ENCODE assay signal across 16 cellular contexts in the genomic region with DNA sequence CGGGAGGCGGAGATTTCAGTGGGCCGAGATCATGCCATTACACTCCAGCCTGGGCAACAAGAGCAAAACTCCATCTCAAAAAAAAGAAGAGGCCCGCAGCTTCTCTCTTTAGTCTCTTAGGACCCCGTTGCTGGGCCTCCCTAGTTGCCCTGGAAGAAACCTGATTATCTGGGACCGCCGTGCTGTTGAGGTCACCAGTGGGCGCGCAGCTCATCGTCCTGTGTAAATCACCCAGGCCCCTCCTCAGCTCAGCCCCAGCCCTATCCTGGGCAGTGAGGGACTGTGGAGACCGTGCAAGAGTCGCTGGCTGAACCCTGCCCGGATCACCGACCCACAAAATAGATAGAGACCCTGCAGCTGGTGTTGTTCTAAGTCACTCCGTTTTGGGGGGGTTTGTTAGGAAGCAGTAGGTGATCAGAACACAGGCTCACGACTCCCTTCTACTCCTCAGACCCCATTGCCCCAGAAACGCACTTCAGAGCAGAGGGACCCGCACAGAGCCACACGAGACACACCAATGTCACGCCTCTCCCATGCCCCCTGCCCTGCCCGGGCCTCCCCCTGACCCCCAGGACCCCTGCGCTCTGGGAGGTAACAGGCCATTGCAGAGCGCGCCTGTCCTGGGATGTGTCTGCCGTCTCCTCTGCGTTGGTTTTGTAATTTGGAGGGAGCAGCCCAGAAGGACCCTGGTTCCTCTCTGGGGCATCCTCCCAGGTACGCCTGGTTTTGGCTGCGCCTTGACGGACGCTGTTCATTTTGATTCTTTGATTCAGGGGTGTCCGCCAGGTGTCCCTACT.
A peak's percentile ranks its signal among the peaks of the same experiment; 100 is the strongest.
DNase-seq lines count a peak whose midpoint lies in the region; ATAC-seq, FAIRE-seq and TF ChIP-seq lines count a peak whose summit lies in the region.
"Had no signal": no experiment of that assay in that cellular context is flagged by ENCODE, and none has a peak within 500 bp of the region (broad histone marks: within the 10 kb centered on the region; RNA-seq: fewer than 3 reads in every experiment).

No MANE protein-coding gene starts in this region.

- no peak for TF ChIP-seq POLR2A in GM12892 (IDR thresholded peaks at IDR 0.05; ENCODE audit: low read depth, low read length)

- H3K27ac ChIP-seq in RWPE2 (ENCODE audit: poor library complexity, severe bottlenecking) = no peak overlapping the region
- H3K27ac ChIP-seq: C4-2B had no signal

- no peaks in the 10 kb centered on the region for H3K36me3 ChIP-seq in RWPE2 (ENCODE audit: low read depth)

- no peaks in the 10 kb centered on the region for H3K4me1 ChIP-seq in RWPE2 (ENCODE audit: insufficient read depth, poor library complexity, severe bottlenecking)

- no peaks in the 10 kb centered on the region for H3K9me3 ChIP-seq in RWPE2 (ENCODE audit: severe bottlenecking)

- ATAC-seq in Right ventricle myocardium superior (ENCODE audit: poor library complexity) (no peak), left ventricle myocardium superior (no peak), RWPE2 (ENCODE audit: low read depth) (no peak), HG03097 (IDR thresholded peaks at IDR 0.05; ENCODE audit: low FRiP score, unreplicated experiment) (no peak)
- ATAC-seq: GM23338, HCT116 had no signal

- peaks cover 3% of the 10 kb centered on the region for H3K27me3 ChIP-seq in RWPE2 (ENCODE audit: insufficient read depth, poor library complexity, severe bottlenecking)

- TF ChIP-seq CTCF in RWPE2 (IDR thresholded peaks at IDR 0.05; ENCODE audit: poor library complexity, severe bottlenecking) = no peak

- FAIRE-seq in urothelium cell line (lab: Jason Lieb, UNC) (peak; percentile 74), GM12892 (lab: Jason Lieb, UNC) (no peak)
- FAIRE-seq: H54 had no signal

- H3K4me3 ChIP-seq in RWPE2 (ENCODE audit: severe bottlenecking) = no peak overlapping the region
- H3K4me3 ChIP-seq: GM23338 had no signal

- DNase-seq in Right ventricle myocardium superior (peak; percentile 15), left ventricle myocardium superior (no peak), RWPE2 (ENCODE audit: low spot score) (peak; percentile 28), posterior vena cava (ENCODE audit: low spot score) (peak; percentile 51), urothelium cell line (ENCODE audit: low spot score) (no peak), GM12892 (ENCODE audit: insufficient read length) (no peak)
- DNase-seq: CD4-positive, alpha-beta memory T cell; DMS153; DMS79; GDM1; HFFc6 had no signal

- intact Hi-C loops in Right ventricle myocardium superior (cut with DNase I) = no loop called here
- intact Hi-C loops in left ventricle myocardium superior (cut with micrococcal nuclease) = no loop called here
- intact Hi-C loops in posterior vena cava (cut with DNase I) = no loop called here

Comparison
In these comparisons a context has a peak if more than half of its experiments do, and no peak if none do; other contexts are left out.
1. DNase-seq: peak in Right ventricle myocardium superior (single experiment), RWPE2 (single experiment) and posterior vena cava (single experiment); none in left ventricle myocardium superior (single experiment), urothelium cell line (single experiment) and GM12892 (single experiment).